ENCODE assay signal across 10 cellular contexts in the genomic region with DNA sequence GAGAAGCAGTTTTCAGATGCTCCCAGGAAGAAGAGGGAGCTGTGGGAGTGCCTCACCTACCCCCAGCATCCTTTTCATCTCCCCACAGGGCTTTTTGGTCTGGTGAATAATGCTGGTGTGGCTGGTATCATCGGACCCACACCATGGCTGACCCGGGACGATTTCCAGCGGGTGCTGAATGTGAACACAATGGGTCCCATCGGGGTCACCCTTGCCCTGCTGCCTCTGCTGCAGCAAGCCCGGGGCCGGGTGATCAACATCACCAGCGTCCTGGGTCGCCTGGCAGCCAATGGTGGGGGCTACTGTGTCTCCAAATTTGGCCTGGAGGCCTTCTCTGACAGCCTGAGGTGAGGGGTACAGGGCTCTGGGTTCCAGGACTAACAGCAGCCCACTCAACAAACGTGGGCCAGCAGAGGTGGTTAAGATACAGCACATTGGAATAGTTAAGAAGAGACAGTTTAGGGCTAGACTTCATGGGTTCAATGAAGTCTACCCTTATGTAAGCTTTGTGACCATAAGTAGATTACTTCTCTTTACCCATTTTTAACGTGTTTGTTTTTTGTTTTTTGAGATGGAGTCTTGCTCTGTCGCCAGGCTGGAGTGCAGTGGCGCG. TPM values are rescaled to one million over a fixed set of nuclear protein-coding genes. Genes with fewer than 3 reads are reported as not detected.
DNase-seq lines count a peak whose midpoint lies in the region; ATAC-seq lines count a peak whose summit lies in the region.
"Had no signal": no experiment of that assay in that cellular context is flagged by ENCODE, and none has a peak within 500 bp of the region (broad histone marks: within the 10 kb centered on the region; RNA-seq: fewer than 3 reads in every experiment).

No MANE protein-coding gene starts in this region.

- H3K4me1 ChIP-seq in esophagus (ENCODE audit: control insufficient read depth in 2 of 2, insufficient read depth in 2 of 2, low read length in 1 of 2) = peaks cover 7 to 33% of the 10 kb centered on the region in 2 donors
- no peaks in the 10 kb centered on the region for H3K4me1 ChIP-seq in aorta (ENCODE audit: control insufficient read depth in 1 of 2, insufficient read depth in 2 of 2, low read length in 2 of 2)

- H3K9me3 ChIP-seq in esophagus (ENCODE audit: control insufficient read depth in 2 of 2, insufficient read depth in 1 of 2, low read depth in 1 of 2, low read length in 1 of 2) = no peaks in the 10 kb centered on the region
- no peaks in the 10 kb centered on the region for H3K9me3 ChIP-seq in aorta (ENCODE audit: control insufficient read depth, low read length)

- intact Hi-C loops in cardiac septum (cut with DNase I) = loop anchor here (2.0 kb wide), 3 partner anchors 19 to 63 kb away; a partner anchor contains a TSS
- intact Hi-C loops in Right ventricle myocardium inferior (cut with DNase I) = loop anchor here (2.0 to 5.0 kb wide), 2 partner anchors 15 to 39 kb away; partner anchors contain the start of gene ITGA7
- intact Hi-C loops in posterior vena cava (cut with DNase I) = no loop called here
- intact Hi-C loops in aorta (cut with DNase I) = loop anchor here in 1 of 2 donors (2.0 to 5.0 kb wide), 3 partner anchors 15 to 64 kb away; partner anchors contain the start of gene ITGA7

- H3K4me3 ChIP-seq in esophagus (ENCODE audit: low read depth in 1 of 2, low read length in 2 of 2) (no peak overlapping the region), aorta (ENCODE audit: low read length in 2 of 2) (no peak overlapping the region)

- H3K27me3 ChIP-seq in esophagus (ENCODE audit: control insufficient read depth in 1 of 2, insufficient read depth in 2 of 2, low read length in 2 of 2) = no peaks in the 10 kb centered on the region
- no peaks in the 10 kb centered on the region for H3K27me3 ChIP-seq in aorta (ENCODE audit: control insufficient read depth in 1 of 2, insufficient read depth in 2 of 2, low read length in 1 of 2)

- ATAC-seq in Right ventricle myocardium inferior = no peak
- no peak for ATAC-seq in aorta (ENCODE audit: low FRiP score)

- DNase-seq in cardiac septum (ENCODE audit: low spot score) (peak; percentile 10), Right ventricle myocardium inferior (ENCODE audit: missing footprints) (no peak), posterior vena cava (ENCODE audit: low spot score) (peak; percentile 82), aorta (peak; percentile 63 to 80), C1 segment of cervical spinal cord (lab: John Stamatoyannopoulos, UW) (no peak)
- no peak for DNase-seq in activated effector memory CD4-positive, alpha-beta T cell treated with anti-CD3 and anti-CD28 coated beads, Interleukin-2, amount 50 U/mL, for 16 hours
- DNase-seq in effector CD4-positive, alpha-beta T cell = no peak
- DNase-seq: activated CD4-positive, alpha-beta memory T cell treated with anti-CD3 and anti-CD28 coated beads for 36 hours; NCI-H1092 had no signal

- WGBS in esophagus, 2 donors = 64 to 71% methylated on average over 14 of the region's 14 CpGs
- WGBS in aorta, 2 donors = 33 to 36% methylated on average over 14 of the region's 14 CpGs

- H3K27ac ChIP-seq in esophagus (ENCODE audit: low read depth in 2 of 2, low read length in 1 of 2) (peak overlapping the region; percentile 43 to 82), aorta (ENCODE audit: low read depth in 1 of 2, low read length in 2 of 2) (peak overlapping the region in 1 of 2 donors; percentile 72)

- H3K36me3 ChIP-seq in esophagus (ENCODE audit: control insufficient read depth in 2 of 2, insufficient read depth in 2 of 2, low read length in 1 of 2) (peaks cover 3 to 11% of the 10 kb centered on the region in 2 donors), aorta (ENCODE audit: control insufficient read depth in 1 of 2, insufficient read depth in 2 of 2, low read length in 1 of 2) (no peaks in the 10 kb centered on the region)

RNA-seq across cellular contexts. Expression of gene RDH5, which starts 1.5 kb away (rescaled TPM):
- total RNA-seq in cardiac septum (26.3 TPM), Right ventricle myocardium inferior (12.9 TPM), posterior vena cava (10 to 100 TPM; 19.2 to 39.7 TPM), aorta (10 to 100 TPM; 21.9 to 51.1 TPM)
- polyA plus RNA-seq in esophagus (10 to 100 TPM in 1 of 2 donors, 1 to 10 TPM in 1; 3.3 to 12.7 TPM), aorta (10 to 100 TPM; 16.7 to 49.4 TPM)

RNA-seq across cellular contexts. Expression of gene BLOC1S1, which starts 5.9 kb away (rescaled TPM):
- total RNA-seq in cardiac septum (97.7 TPM), Right ventricle myocardium inferior (128 TPM), posterior vena cava (100 to 1,000 TPM; 115 to 118 TPM), aorta (100 to 1,000 TPM in 1 of 2 donors, 10 to 100 TPM in 1; 87.3 to 115 TPM)
- polyA plus RNA-seq in esophagus (100 to 1,000 TPM; 269 to 326 TPM), aorta (100 to 1,000 TPM; 248 to 351 TPM)

RNA-seq across cellular contexts. Expression of gene CD63, which starts 7.1 kb away (rescaled TPM):
- total RNA-seq in cardiac septum (914 TPM), Right ventricle myocardium inferior (790 TPM), posterior vena cava (1,000 to 10,000 TPM; 1,385 to 1,570 TPM), aorta (1,000 to 10,000 TPM; 1,107 to 1,135 TPM)
- polyA plus RNA-seq in esophagus (100 to 1,000 TPM; 334 to 463 TPM), aorta (1,000 to 10,000 TPM; 1,323 to 1,532 TPM)

RNA-seq across cellular contexts. Expression of gene ITGA7, which starts 14.0 kb away (rescaled TPM):
- total RNA-seq in cardiac septum (806 TPM), Right ventricle myocardium inferior (479 TPM), posterior vena cava (100 to 1,000 TPM; 497 to 570 TPM), aorta (100 to 1,000 TPM; 463 to 747 TPM)
- polyA plus RNA-seq in esophagus (10 to 100 TPM; 15.3 to 24.6 TPM), aorta (100 to 1,000 TPM in 1 of 2 donors, 10 to 100 TPM in 1; 76.1 to 633 TPM)

RNA-seq across cellular contexts. Expression of gene GDF11, which starts 21.2 kb away (rescaled TPM):
- total RNA-seq in cardiac septum = 18.0 TPM
- total RNA-seq in Right ventricle myocardium inferior = 9.7 TPM
- under 1 TPM; 0.43 to 0.65 TPM for polyA plus RNA-seq in esophagus
- 10 to 100 TPM in 1 of 2 donors, 1 to 10 TPM in 1; 8.4 to 11.0 TPM for total RNA-seq in posterior vena cava
- 1 to 10 TPM; 6.6 to 9.4 TPM for total RNA-seq in aorta
- polyA plus RNA-seq in aorta = 1 to 10 TPM; 3.0 to 4.2 TPM

Comparison
In these comparisons a context has a peak if more than half of its experiments do, and no peak if none do; other contexts are left out.
1. DNase-seq: peak in cardiac septum (single experiment), posterior vena cava (single experiment) and aorta (2 of 2); none in Right ventricle myocardium inferior (single experiment), activated effector memory CD4-positive, alpha-beta T cell treated with anti-CD3 and anti-CD28 coated beads, Interleukin-2, amount 50 U/mL, for 16 hours (single experiment), C1 segment of cervical spinal cord (0 of 14) and effector CD4-positive, alpha-beta T cell (single experiment).
2. intact Hi-C loops: an anchor here in cardiac septum (2.0 kb wide) and Right ventricle myocardium inferior (2.0 to 5.0 kb wide); none called in posterior vena cava.